In the genomic region with DNA sequence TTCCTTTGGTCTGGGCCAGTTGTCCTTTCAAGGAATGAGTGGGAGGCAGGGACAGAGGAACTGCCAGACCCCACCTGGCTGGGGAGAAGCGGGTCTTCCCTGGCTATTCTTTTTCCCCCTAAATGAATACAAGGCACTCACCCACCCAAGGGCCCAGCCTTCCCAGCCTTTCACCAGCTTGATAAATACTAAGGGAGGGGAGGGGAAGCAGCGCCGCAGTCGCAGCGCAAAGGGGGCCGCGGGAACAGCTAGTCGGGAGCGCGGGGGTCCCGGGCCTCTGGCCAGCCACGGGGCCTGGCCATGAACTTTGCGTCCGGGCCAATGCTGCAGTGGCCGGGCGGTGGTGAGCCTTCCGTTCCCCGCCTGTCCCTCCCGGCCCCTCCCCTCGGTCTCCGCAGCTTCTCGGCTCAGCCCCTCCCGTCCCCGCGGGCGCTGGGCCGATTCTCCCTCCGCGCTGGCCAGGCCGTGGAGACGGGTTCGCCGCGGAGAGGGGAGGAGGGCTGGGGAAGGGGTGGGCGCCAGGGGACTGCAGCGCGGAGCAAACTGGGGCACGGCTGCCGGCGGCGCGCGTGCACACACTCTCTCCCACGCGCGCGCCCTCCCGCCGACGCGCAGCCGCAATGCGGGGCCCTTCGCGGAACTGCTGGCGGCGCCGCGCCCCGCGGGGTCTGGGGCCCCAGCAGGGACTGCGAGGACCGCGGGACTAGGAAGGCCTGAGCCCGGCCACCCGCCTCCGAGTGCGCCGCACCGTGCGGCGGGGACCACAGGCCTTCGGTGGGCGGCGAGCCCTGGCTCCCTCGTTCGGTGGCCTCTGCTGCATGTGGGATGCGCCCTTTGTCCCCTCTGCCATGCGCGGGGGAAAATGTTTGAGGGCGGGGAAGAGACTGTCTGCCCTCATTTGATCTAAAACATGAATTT, we compare ENCODE assay signal across 8 cellular contexts.
DNase-seq lines count a peak whose midpoint lies in the region; ATAC-seq and TF ChIP-seq lines count a peak whose summit lies in the region.

No MANE protein-coding gene starts in this region.

- peak overlapping the region; percentile 80 for H3K4me3 ChIP-seq in CD8-positive, alpha-beta T cell (ENCODE audit: low read depth, low read length)
- peak overlapping the region; percentile 62 for H3K4me3 ChIP-seq in choroid plexus epithelial cell (ENCODE audit: low read depth, low read length)

- H3K4me1 Mint-ChIP-seq in CD8-positive, alpha-beta T cell (ENCODE audit: low read depth) = no peaks in the 10 kb centered on the region

- H3K9me3 Mint-ChIP-seq in CD8-positive, alpha-beta T cell = no peaks in the 10 kb centered on the region

- H3K27ac Mint-ChIP-seq in CD8-positive, alpha-beta T cell = no peak overlapping the region

- TF ChIP-seq CTCF in CD8-positive, alpha-beta T cell (IDR thresholded peaks at IDR 0.05) = no peak
- no peak for TF ChIP-seq CTCF in choroid plexus epithelial cell (conservative IDR thresholded peaks at IDR 0.05; ENCODE audit: low read depth, low read length)

- no peaks in the 10 kb centered on the region for H3K36me3 Mint-ChIP-seq in CD8-positive, alpha-beta T cell

- peak overlapping the region; percentile 77 for H3K4me3 Mint-ChIP-seq in CD8-positive, alpha-beta T cell

- peak in 6 of 7 experiments; percentile 24 to 69 (median 42) for DNase-seq in CD8-positive, alpha-beta T cell
- DNase-seq in LoVo (ENCODE audit: low spot score) (peak; percentile 50), choroid plexus epithelial cell (ENCODE audit: low read depth) (peak; percentile 23), left colon (peak; percentile 42 to 66), HUDEP-2 (lab: John Stamatoyannopoulos, UW; ENCODE audit: unreplicated experiment in 76 of 76) (no peak)
- peak; percentile 47 for DNase-seq in activated CD4-positive, CD25-positive, alpha-beta regulatory T cell treated with anti-CD3 and anti-CD28 coated beads, Interleukin-2, amount 50 U/mL, for 72 hours
- DNase-seq in stimulated activated CD4-positive, alpha-beta T cell treated with anti-CD3 and anti-CD28 coated beads, Interleukin-1b, Interleukin-23, amount 100 ng/mL, for 24 hours (ENCODE audit: low read depth in 4 of 4, low spot score in 1 of 4) = peak; percentile 2 to 30 (median 22)

- no peaks in the 10 kb centered on the region for H3K27me3 ChIP-seq in CD8-positive, alpha-beta T cell (ENCODE audit: insufficient read depth, low read length)

- no peaks in the 10 kb centered on the region for H3K27me3 Mint-ChIP-seq in CD8-positive, alpha-beta T cell (ENCODE audit: low read depth)

- CTCF ChIA-PET in CD8-positive, alpha-beta T cell (lab: Charles Lee) = interaction anchor here (0.9 to 8.9 kb wide), 4 partner anchors 12 to 73 kb away, joined by 3 to 65 read pairs (median 23); no protein-coding TSS in a partner anchor

- no peaks in the 10 kb centered on the region for H3K36me3 ChIP-seq in CD8-positive, alpha-beta T cell (ENCODE audit: insufficient read depth, low read length)

- H3K9me3 ChIP-seq in CD8-positive, alpha-beta T cell (ENCODE audit: low read length) = no peaks in the 10 kb centered on the region

- ATAC-seq in CD8-positive, alpha-beta T cell = peak; percentile 66
- ATAC-seq in left colon = peak; percentile 73
- ATAC-seq in HG02571 (IDR thresholded peaks at IDR 0.05; ENCODE audit: unreplicated experiment) = no peak

- peaks cover 5% of the 10 kb centered on the region for H3K4me1 ChIP-seq in CD8-positive, alpha-beta T cell (ENCODE audit: insufficient read depth, low read length)

- POLR2A ChIA-PET in CD8-positive, alpha-beta T cell (lab: Charles Lee) = no interaction called here

- intact Hi-C loops in CD8-positive, alpha-beta T cell (cut with DNase I, micrococcal nuclease) = loop anchor here (1.0 to 10.0 kb wide), 3 partner anchors 24 to 665 kb away; no protein-coding TSS in a partner anchor
- intact Hi-C loops in left colon (cut with DNase I, micrococcal nuclease) = no loop called here

- H3K27ac ChIP-seq in CD8-positive, alpha-beta T cell (ENCODE audit: low read depth, low read length) = peak overlapping the region; percentile 47

Comparison
In these comparisons a context has a peak if more than half of its experiments do, and no peak if none do; other contexts are left out.
1. DNase-seq: peak in CD8-positive, alpha-beta T cell (6 of 7), LoVo (single experiment), activated CD4-positive, CD25-positive, alpha-beta regulatory T cell treated with anti-CD3 and anti-CD28 coated beads, Interleukin-2, amount 50 U/mL, for 72 hours (single experiment), choroid plexus epithelial cell (single experiment), left colon (2 of 2) and stimulated activated CD4-positive, alpha-beta T cell treated with anti-CD3 and anti-CD28 coated beads, Interleukin-1b, Interleukin-23, amount 100 ng/mL, for 24 hours (4 of 4); none in HUDEP-2 (0 of 76).
2. intact Hi-C loops: an anchor here in CD8-positive, alpha-beta T cell (1.0 to 10.0 kb wide); none called in left colon.